In the genomic region with DNA sequence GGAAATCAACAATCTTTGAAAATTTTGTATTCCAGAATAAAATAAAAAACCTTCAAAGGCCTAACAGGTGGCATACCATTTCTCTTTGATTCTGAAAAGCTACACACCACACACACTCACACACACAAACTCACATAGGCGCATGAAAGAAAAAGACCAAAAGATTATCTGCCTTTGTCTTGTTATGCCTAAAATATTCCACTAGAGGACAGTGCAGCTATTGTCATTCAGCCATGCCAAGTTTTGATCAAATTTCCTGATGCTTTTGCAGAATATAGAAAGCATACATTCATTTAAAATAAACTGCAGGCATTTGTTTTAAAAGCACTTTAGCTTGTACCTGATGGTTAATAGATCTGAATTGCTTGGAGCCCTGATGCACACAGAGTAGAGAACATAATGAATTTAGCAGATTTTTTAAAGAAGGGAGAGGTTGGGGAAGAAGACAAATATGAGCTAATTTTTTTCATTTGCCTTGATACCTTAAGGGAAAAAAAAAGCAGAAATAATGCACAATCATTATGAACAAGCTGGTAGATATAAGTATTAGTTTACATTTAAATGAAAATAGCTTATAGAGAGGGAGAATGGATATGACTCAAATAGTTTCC, we compare ENCODE assay signal across 9 cellular contexts.
DNase-seq lines count a peak whose midpoint lies in the region; ATAC-seq, FAIRE-seq and TF ChIP-seq lines count a peak whose summit lies in the region.
"Had no signal": no experiment of that assay in that cellular context is flagged by ENCODE, and none has a peak within 500 bp of the region (broad histone marks: within the 10 kb centered on the region; RNA-seq: fewer than 3 reads in every experiment).

No MANE protein-coding gene starts in this region.

- TF ChIP-seq CTCF in SU-DHL-6 (IDR thresholded peaks at IDR 0.05; ENCODE audit: insufficient read depth, low read length, poor library complexity, severe bottlenecking) (peak; percentile 74), lower leg skin (IDR thresholded peaks at IDR 0.05) (peak in 1 of 3 donors; percentile 83)

- H3K9ac ChIP-seq in SU-DHL-6 (ENCODE audit: low read length): no peak overlapping the region
- H3K9ac ChIP-seq: BLaER1 treated with 17β-estradiol and CSF1 and Interleukin-3, amounts not matched to agents 10 nM and 100 nM had no signal

- no peak for FAIRE-seq in urothelium cell line (lab: Jason Lieb, UNC)

- H3K36me3 ChIP-seq in SU-DHL-6 (ENCODE audit: low read length) (no peaks in the 10 kb centered on the region), iPS DF 6.9 (ENCODE audit: control insufficient read depth, insufficient read depth, low read length) (no peaks in the 10 kb centered on the region)
- H3K36me3 ChIP-seq: BLaER1 treated with 17β-estradiol and CSF1 and Interleukin-3, amounts not matched to agents 10 nM and 100 nM had no signal

- H3K4me1 ChIP-seq in iPS DF 6.9 (ENCODE audit: control insufficient read depth, insufficient read depth, low read length): no peaks in the 10 kb centered on the region
- H3K4me1 ChIP-seq: BLaER1 treated with 17β-estradiol and CSF1 and Interleukin-3, amounts not matched to agents 10 nM and 100 nM had no signal

- WGBS in iPS DF 6.9 (ENCODE audit: insufficient coverage, insufficient read length): no CpG with 5 or more reads among the region's 1 CpG
- 50 to 52% methylated on average over 1 of the region's 1 CpG for WGBS in lower leg skin, 2 donors

- H3K9me3 ChIP-seq in SU-DHL-6 (ENCODE audit: insufficient read depth, low read length) (no peaks in the 10 kb centered on the region), iPS DF 6.9 (ENCODE audit: control insufficient read depth, insufficient read depth, low read length) (no peaks in the 10 kb centered on the region)

- H3K4me3 ChIP-seq in SU-DHL-6 (ENCODE audit: insufficient read depth, low read length, poor library complexity, severe bottlenecking) (no peak overlapping the region), iPS DF 6.9 (ENCODE audit: low read length) (no peak overlapping the region), lower leg skin (ENCODE audit: low read depth, poor library complexity, severe bottlenecking) (no peak overlapping the region)
- H3K4me3 ChIP-seq: BLaER1 treated with 17β-estradiol and CSF1 and Interleukin-3, amounts not matched to agents 10 nM and 100 nM had no signal

- no peaks in the 10 kb centered on the region for H3F3A ChIP-seq in SU-DHL-6 (ENCODE audit: insufficient read depth)

- no peak for TF ChIP-seq POLR2A in lower leg skin (IDR thresholded peaks at IDR 0.05)

- H3K9me2 ChIP-seq in SU-DHL-6 (replicated peaks; ENCODE audit: insufficient read depth, low read length): no peaks in the 10 kb centered on the region

- H3K4me2 ChIP-seq in SU-DHL-6 (ENCODE audit: low read depth, low read length, poor library complexity, severe bottlenecking): peak overlapping the region; percentile 34
- H3K4me2 ChIP-seq: BLaER1 treated with 17β-estradiol and CSF1 and Interleukin-3, amounts not matched to agents 10 nM and 100 nM had no signal

- intact Hi-C loops in lower leg skin (cut with DNase I; ENCODE audit: low total_unique reads): no loop called here

- H3K79me2 ChIP-seq in SU-DHL-6 (ENCODE audit: insufficient read depth, low read length): no peaks in the 10 kb centered on the region

- no peak overlapping the region for H2AFZ ChIP-seq in SU-DHL-6 (ENCODE audit: low read depth, low read length, severe bottlenecking)

- no peak for ATAC-seq in GM21526 (IDR thresholded peaks at IDR 0.05; ENCODE audit: low FRiP score, unreplicated experiment)

- H4K20me1 ChIP-seq in SU-DHL-6 (ENCODE audit: low read depth, low read length): no peaks in the 10 kb centered on the region
- H4K20me1 ChIP-seq: BLaER1 treated with 17β-estradiol and CSF1 and Interleukin-3, amounts not matched to agents 10 nM and 100 nM had no signal

- H3K27ac ChIP-seq in SU-DHL-6 (ENCODE audit: low read depth, low read length): no peak overlapping the region
- no peak overlapping the region for H3K27ac ChIP-seq in iPS DF 6.9 (ENCODE audit: low read length)
- H3K27ac ChIP-seq: BLaER1 treated with 17β-estradiol and CSF1 and Interleukin-3, amounts not matched to agents 10 nM and 100 nM had no signal

- peak; percentile 32 for DNase-seq in NCI-H1436 (lab: John Stamatoyannopoulos, UW)
- no peak for DNase-seq in NCI-H1436 treated with DMSO at 0.1 percent for 48 hours (lab: John Stamatoyannopoulos, UW)
- peak; percentile 57 to 75 for DNase-seq in Kasumi-1 (lab: John Stamatoyannopoulos, UW)
- DNase-seq in iPS DF 6.9 (ENCODE audit: low read depth, low spot score): peak; percentile 9
- DNase-seq in urothelium cell line (ENCODE audit: low spot score): peak; percentile 8
- DNase-seq in lower leg skin (ENCODE audit: low spot score in 2 of 2): no peak

- H3K27me3 ChIP-seq in SU-DHL-6 (ENCODE audit: low read length) (no peaks in the 10 kb centered on the region), iPS DF 6.9 (ENCODE audit: control insufficient read depth, insufficient read depth, low read length) (no peaks in the 10 kb centered on the region)
- H3K27me3 ChIP-seq: BLaER1 treated with 17β-estradiol and CSF1 and Interleukin-3, amounts not matched to agents 10 nM and 100 nM had no signal

Comparison
In these comparisons a context has a peak if more than half of its experiments do, and no peak if none do; other contexts are left out.
1. DNase-seq: peak in NCI-H1436 (single experiment), Kasumi-1 (2 of 2), iPS DF 6.9 (single experiment) and urothelium cell line (single experiment); none in NCI-H1436 treated with DMSO at 0.1 percent for 48 hours (single experiment) and lower leg skin (0 of 2).